Comparison of ENCODE assay signal across 23 cellular contexts in the genomic region with DNA sequence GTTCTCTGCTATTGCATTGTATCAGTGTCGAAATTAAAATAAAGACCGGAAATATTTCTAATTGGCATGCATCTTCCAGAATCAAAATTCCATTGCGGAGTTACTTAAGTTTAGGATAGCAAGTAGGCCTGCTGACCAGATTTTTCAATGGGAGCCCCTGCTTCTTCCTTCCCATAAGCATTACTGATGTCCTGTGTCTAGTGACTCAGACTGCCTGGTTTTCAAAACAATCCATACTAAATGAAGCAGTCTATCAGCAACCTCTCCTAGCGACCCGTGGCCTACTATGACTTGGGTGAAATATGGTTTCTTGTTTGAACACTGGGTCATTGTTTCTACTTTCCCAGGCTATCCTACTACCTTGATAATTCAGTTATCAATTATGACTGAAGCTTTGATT.
A peak's percentile ranks its signal among the peaks of the same experiment; 100 is the strongest.
DNase-seq lines count a peak whose midpoint lies in the region; ATAC-seq and TF ChIP-seq lines count a peak whose summit lies in the region.
"Had no signal": no experiment of that assay in that cellular context is flagged by ENCODE, and none has a peak within 500 bp of the region (broad histone marks: within the 10 kb centered on the region; RNA-seq: fewer than 3 reads in every experiment).

No MANE protein-coding gene starts in this region.

- H3K36me3 ChIP-seq in osteoblast (ENCODE audit: insufficient read depth, low read length) = no peaks in the 10 kb centered on the region
- H3K36me3 ChIP-seq: BE2C, BLaER1 had no signal

- no peak overlapping the region for H3K4me2 ChIP-seq in osteoblast (ENCODE audit: insufficient read depth, low read length)
- H3K4me2 ChIP-seq: A549, BLaER1 had no signal

- H2AFZ ChIP-seq in osteoblast (ENCODE audit: low read length) = no peak overlapping the region

- no peaks in the 10 kb centered on the region for H3K27me3 ChIP-seq in osteoblast (ENCODE audit: insufficient read depth, low read length)
- H3K27me3 ChIP-seq: BE2C, BLaER1 had no signal

- TF ChIP-seq CTCF in osteoblast (IDR thresholded peaks at IDR 0.05; ENCODE audit: extremely low read depth, low read depth, low read length) = no peak

- H3K36me3 Mint-ChIP-seq in activated CD8-positive, alpha-beta memory T cell treated with anti-CD3 and anti-CD28 coated beads, Interleukin-2, amount 10 ng/mL, durations not matched to agents 7 days and 5 days = no peaks in the 10 kb centered on the region
- H3K36me3 Mint-ChIP-seq: CD14-positive monocyte; CD4-positive, alpha-beta memory T cell; CD4-positive, CD25-positive, alpha-beta regulatory T cell; CD8-positive, alpha-beta memory T cell had no signal

- CTCF ChIA-PET in activated CD8-positive, alpha-beta memory T cell treated with anti-CD3 and anti-CD28 coated beads, Interleukin-2, amount 10 ng/mL, durations not matched to agents 7 days and 5 days (lab: Charles Lee) = no interaction called here

- no peak overlapping the region for H3K4me3 Mint-ChIP-seq in activated CD8-positive, alpha-beta memory T cell treated with anti-CD3 and anti-CD28 coated beads, Interleukin-2, amount 10 ng/mL, durations not matched to agents 7 days and 5 days
- H3K4me3 Mint-ChIP-seq: CD14-positive monocyte; CD4-positive, alpha-beta memory T cell; CD4-positive, CD25-positive, alpha-beta regulatory T cell; CD8-positive, alpha-beta memory T cell had no signal

- no peaks in the 10 kb centered on the region for H3K4me1 Mint-ChIP-seq in activated CD8-positive, alpha-beta memory T cell treated with anti-CD3 and anti-CD28 coated beads, Interleukin-2, amount 10 ng/mL, durations not matched to agents 7 days and 5 days
- H3K4me1 Mint-ChIP-seq: CD14-positive monocyte; CD4-positive, alpha-beta memory T cell; CD4-positive, CD25-positive, alpha-beta regulatory T cell; CD8-positive, alpha-beta memory T cell had no signal

- no peak overlapping the region for H3K27ac ChIP-seq in osteoblast (ENCODE audit: low read depth, low read length)
- H3K27ac ChIP-seq: 22Rv1, A549, BLaER1 had no signal

- H3K27me3 Mint-ChIP-seq in activated CD8-positive, alpha-beta memory T cell treated with anti-CD3 and anti-CD28 coated beads, Interleukin-2, amount 10 ng/mL, durations not matched to agents 7 days and 5 days = no peaks in the 10 kb centered on the region
- H3K27me3 Mint-ChIP-seq: CD4-positive, CD25-positive, alpha-beta regulatory T cell had no signal

- DNase-seq in dermis blood vessel endothelial cell = peak; percentile 87
- DNase-seq in glomerular endothelial cell (ENCODE audit: extremely low read depth, low read depth, low spot score) = peak; percentile 52
- peak; percentile 11 for DNase-seq in osteoblast (ENCODE audit: insufficient read length, low spot score, missing footprints)
- no peak for DNase-seq in activated CD8-positive, alpha-beta memory T cell treated with anti-CD3 and anti-CD28 coated beads, Interleukin-2, amount 10 ng/mL, durations not matched to agents 7 days and 5 days
- no peak for DNase-seq in superior temporal gyrus (ENCODE audit: extremely low spot score)
- DNase-seq: BE2C; C1 segment of cervical spinal cord; CD4-positive, alpha-beta memory T cell; CD4-positive, CD25-positive, alpha-beta regulatory T cell; CD8-positive, alpha-beta memory T cell; COR-L47; DMS 273 treated with DMSO at 0.1 percent for 48 hours; DMS153; DMS53; DMS79; DND-41; EL; GDM1 had no signal

- no peak overlapping the region for H3K4me3 ChIP-seq in osteoblast (ENCODE audit: insufficient read depth, low read length)
- H3K4me3 ChIP-seq: A549, BLaER1, GM12878 had no signal

- H3K4me1 ChIP-seq in osteoblast (ENCODE audit: insufficient read depth, low read length) = peaks cover 3% of the 10 kb centered on the region
- H3K4me1 ChIP-seq: A549 had no signal

- H3K27ac Mint-ChIP-seq in activated CD8-positive, alpha-beta memory T cell treated with anti-CD3 and anti-CD28 coated beads, Interleukin-2, amount 10 ng/mL, durations not matched to agents 7 days and 5 days = no peak overlapping the region
- H3K27ac Mint-ChIP-seq: CD14-positive monocyte; CD4-positive, alpha-beta memory T cell; CD4-positive, CD25-positive, alpha-beta regulatory T cell; CD8-positive, alpha-beta memory T cell had no signal

- no peaks in the 10 kb centered on the region for H3K9me3 Mint-ChIP-seq in activated CD8-positive, alpha-beta memory T cell treated with anti-CD3 and anti-CD28 coated beads, Interleukin-2, amount 10 ng/mL, durations not matched to agents 7 days and 5 days (ENCODE audit: low read depth)
- H3K9me3 Mint-ChIP-seq: CD4-positive, alpha-beta memory T cell; CD8-positive, alpha-beta memory T cell had no signal

- no peaks in the 10 kb centered on the region for H4K20me1 ChIP-seq in osteoblast (ENCODE audit: insufficient read depth, low read length)
- H4K20me1 ChIP-seq: BLaER1 had no signal

- no peak for ATAC-seq in activated CD8-positive, alpha-beta memory T cell treated with anti-CD3 and anti-CD28 coated beads, Interleukin-2, amount 10 ng/mL, durations not matched to agents 7 days and 5 days
- ATAC-seq: A549, GM12878 had no signal

- H3K9me3 ChIP-seq in osteoblast (ENCODE audit: low read depth, low read length) = no peaks in the 10 kb centered on the region
- H3K9me3 ChIP-seq: A549, BE2C, BLaER1 had no signal

- H3K79me2 ChIP-seq in osteoblast (ENCODE audit: insufficient read depth, low read length) = no peaks in the 10 kb centered on the region

Comparison
In these comparisons a context has a peak if more than half of its experiments do, and no peak if none do; other contexts are left out.
1. DNase-seq: peak in dermis blood vessel endothelial cell (single experiment), glomerular endothelial cell (single experiment) and osteoblast (single experiment); none in activated CD8-positive, alpha-beta memory T cell treated with anti-CD3 and anti-CD28 coated beads, Interleukin-2, amount 10 ng/mL, durations not matched to agents 7 days and 5 days (single experiment) and superior temporal gyrus (single experiment).